ENCODE assay signal across 8 cellular contexts in genomic region chr7:24715661-24716479, GRCh38. TPM values are rescaled to one million over a fixed set of nuclear protein-coding genes. Genes with fewer than 3 reads are reported as not detected.
DNase-seq lines count a peak whose midpoint lies in the region; ATAC-seq and TF ChIP-seq lines count a peak whose summit lies in the region.

No MANE protein-coding gene starts in this region.

- H3K27me3 Mint-ChIP-seq in Calu3 (ENCODE audit: unreplicated experiment), result no peaks in the 10 kb centered on the region
- peaks cover 0 to 36% of the 10 kb centered on the region in 2 donors for H3K27me3 Mint-ChIP-seq in stimulated activated naive B cell treated with anti-CD40 and anti-IgM and Interleukin-4, amounts not matched to agents 10 μg/mL and 1 μg/mL and 100 μg/mL, for 72 hours

- no peaks in the 10 kb centered on the region for H3K9me3 Mint-ChIP-seq in Calu3 (ENCODE audit: low read depth, unreplicated experiment)
- H3K9me3 Mint-ChIP-seq in stimulated activated naive B cell treated with anti-CD40 and anti-IgM and Interleukin-4, amounts not matched to agents 10 μg/mL and 1 μg/mL and 100 μg/mL, for 72 hours, result peaks cover 0 to 8% of the 10 kb centered on the region in 2 donors

- no peaks in the 10 kb centered on the region for H3K4me1 ChIP-seq in Panc1 (ENCODE audit: control insufficient read depth, insufficient read depth, low read length)

- intact Hi-C loops in Calu3 (cut with micrococcal nuclease; ENCODE audit: unreplicated experiment), result no loop called here
- intact Hi-C loops in Panc1 (cut with micrococcal nuclease; ENCODE audit: unreplicated experiment), result loop anchor here (10.0 kb wide), 3 partner anchors 61 to 1141 kb away; no protein-coding TSS in a partner anchor

- CTCF ChIA-PET in Calu3 (lab: Charles Lee) (no interaction called here), Panc1 (lab: Charles Lee) (interaction anchor here (0.7 kb wide), 1 partner anchor 426 kb away, joined by 3 read pairs; no protein-coding TSS in a partner anchor)

- in situ Hi-C loops in Panc1 (cut with HindIII; ENCODE audit: low pct_unique_long_range_greater_than_20kb, low sequenced_read_pairs), result no loop called here

- DNase-seq in Calu3 (no peak), Panc1 (ENCODE audit: low read depth, low spot score) (peak; percentile 25), glomerular visceral epithelial cell (ENCODE audit: extremely low spot score) (peak; percentile 32)
- DNase-seq in stimulated activated naive B cell treated with anti-CD40 and anti-IgM and Interleukin-4, amounts not matched to agents 10 μg/mL and 1 μg/mL and 100 μg/mL, for 72 hours, result no peak
- DNase-seq in stimulated activated CD4-positive, alpha-beta T cell treated with anti-CD3 and anti-CD28 coated beads, Interleukin-2, amount 100 ng/mL, for 24 hours, result no peak
- DNase-seq in stimulated activated naive CD4-positive, alpha-beta T cell treated with Interleukin-2 at 50 U/mL for 16 hours (lab: John Stamatoyannopoulos, UW), result no peak

- no peak overlapping the region for H3K27ac Mint-ChIP-seq in Calu3 (ENCODE audit: unreplicated experiment)
- H3K27ac Mint-ChIP-seq in stimulated activated naive B cell treated with anti-CD40 and anti-IgM and Interleukin-4, amounts not matched to agents 10 μg/mL and 1 μg/mL and 100 μg/mL, for 72 hours, result peak overlapping the region; percentile 63

- no peak overlapping the region for H3K27ac ChIP-seq in Panc1 (ENCODE audit: low read length)

- H3K4me3 Mint-ChIP-seq in Calu3 (ENCODE audit: low read depth, unreplicated experiment), result no peak overlapping the region
- H3K4me3 Mint-ChIP-seq in stimulated activated naive B cell treated with anti-CD40 and anti-IgM and Interleukin-4, amounts not matched to agents 10 μg/mL and 1 μg/mL and 100 μg/mL, for 72 hours, result peak overlapping the region in 1 of 2 donors; percentile 56

- ATAC-seq in GM19023 (IDR thresholded peaks at IDR 0.05; ENCODE audit: unreplicated experiment), result peak; percentile 52
- ATAC-seq in HG03039 (IDR thresholded peaks at IDR 0.05; ENCODE audit: unreplicated experiment), result peak; percentile 50
- ATAC-seq in Panc1, result peak; percentile 89
- peak; percentile 20 to 40 for ATAC-seq in stimulated activated naive B cell treated with anti-CD40 and anti-IgM and Interleukin-4, amounts not matched to agents 10 μg/mL and 1 μg/mL and 100 μg/mL, for 72 hours (replicated peaks)

- no TSS peak for BruUV-seq in Calu3 (replicated peaks; lab: Mats Ljungman, UMichigan)
- BruUV-seq in Panc1 (replicated peaks; lab: Mats Ljungman, UMichigan), result no TSS peak

- TF ChIP-seq CTCF in Calu3 (IDR thresholded peaks at IDR 0.05; ENCODE audit: unreplicated experiment) (peak; percentile 51), Panc1 (IDR thresholded peaks at IDR 0.05) (peak; percentile 80)

- H3K27me3 ChIP-seq in Panc1 (ENCODE audit: control insufficient read depth, insufficient read depth, low read length), result no peaks in the 10 kb centered on the region

- no peaks in the 10 kb centered on the region for H3K4me1 Mint-ChIP-seq in Calu3 (ENCODE audit: low read depth, unreplicated experiment)
- H3K4me1 Mint-ChIP-seq in stimulated activated naive B cell treated with anti-CD40 and anti-IgM and Interleukin-4, amounts not matched to agents 10 μg/mL and 1 μg/mL and 100 μg/mL, for 72 hours, result peaks cover 52 to 62% of the 10 kb centered on the region in 2 donors

- no peaks in the 10 kb centered on the region for H3K36me3 ChIP-seq in Panc1 (ENCODE audit: control insufficient read depth, insufficient read depth, low read length)

- H3K4me3 ChIP-seq in Panc1 (ENCODE audit: low read depth in 2 of 2, low read length in 2 of 2), result no peak overlapping the region

- H3K36me3 Mint-ChIP-seq in Calu3 (ENCODE audit: insufficient read depth, unreplicated experiment), result no peaks in the 10 kb centered on the region
- peaks cover 5 to 36% of the 10 kb centered on the region in 2 donors for H3K36me3 Mint-ChIP-seq in stimulated activated naive B cell treated with anti-CD40 and anti-IgM and Interleukin-4, amounts not matched to agents 10 μg/mL and 1 μg/mL and 100 μg/mL, for 72 hours

- no peaks in the 10 kb centered on the region for H3K9me3 ChIP-seq in Panc1 (ENCODE audit: control insufficient read depth, insufficient read depth, low read depth, low read length)

- POLR2A ChIA-PET in Panc1 (lab: Charles Lee), result no interaction called here

RNA-seq across cellular contexts. Expression of gene GSDME, which starts 41.4 kb away (rescaled TPM):
- total RNA-seq in Calu3 (2022) (9.4 and 11.9 TPM in 2 replicates), Panc1 (2021; ENCODE audit: unreplicated experiment) (4.5 TPM)
- 6.3 TPM for polyA plus RNA-seq in Panc1 (2012; ENCODE audit: insufficient read length)

Comparison
In these comparisons a context has a peak if more than half of its experiments do, and no peak if none do; other contexts are left out.
1. DNase-seq: peak in Panc1 (single experiment) and glomerular visceral epithelial cell (single experiment); none in Calu3 (single experiment), stimulated activated naive B cell treated with anti-CD40 and anti-IgM and Interleukin-4, amounts not matched to agents 10 μg/mL and 1 μg/mL and 100 μg/mL, for 72 hours (single experiment), stimulated activated CD4-positive, alpha-beta T cell treated with anti-CD3 and anti-CD28 coated beads, Interleukin-2, amount 100 ng/mL, for 24 hours (0 of 2) and stimulated activated naive CD4-positive, alpha-beta T cell treated with Interleukin-2 at 50 U/mL for 16 hours (single experiment).
2. ATAC-seq: peak in every context shown above with its lines; median percentile 89 in Panc1; 52 in GM19023; 50 in HG03039; 30 in stimulated activated naive B cell treated with anti-CD40 and anti-IgM and Interleukin-4, amounts not matched to agents 10 μg/mL and 1 μg/mL and 100 μg/mL, for 72 hours.